Comparison of ENCODE assay signal across 2 cellular contexts in the genomic region with DNA sequence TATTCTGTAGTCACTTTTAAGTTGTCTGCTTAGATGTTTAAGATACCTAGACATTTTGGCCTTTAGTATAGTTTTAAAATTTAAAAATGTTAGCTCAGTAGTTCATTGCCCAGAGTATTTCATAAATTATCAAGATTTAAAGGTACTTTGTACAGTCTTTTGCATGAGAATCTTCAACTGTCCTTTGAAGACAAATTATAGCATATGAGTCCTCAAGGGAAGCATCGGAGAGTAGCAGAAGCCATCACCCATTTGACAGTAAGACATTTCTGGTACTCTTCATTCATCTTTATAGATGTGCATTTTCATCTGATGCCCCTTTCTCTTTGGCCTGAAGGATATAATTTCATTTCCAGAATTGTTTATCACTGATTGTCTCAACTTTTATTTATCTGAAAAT.
TF ChIP-seq lines count a peak whose summit lies in the region.

No MANE protein-coding gene starts in this region.

TF ChIP-seq in GM12878, 131 proteins besides CTCF, POLR2A, EP300 and RAD21:
- no peak for TF ChIP-seq STAT3 (IDR thresholded peaks at IDR 0.05; ENCODE audit: low read depth, low read length)
- TF ChIP-seq, protein P1, sequence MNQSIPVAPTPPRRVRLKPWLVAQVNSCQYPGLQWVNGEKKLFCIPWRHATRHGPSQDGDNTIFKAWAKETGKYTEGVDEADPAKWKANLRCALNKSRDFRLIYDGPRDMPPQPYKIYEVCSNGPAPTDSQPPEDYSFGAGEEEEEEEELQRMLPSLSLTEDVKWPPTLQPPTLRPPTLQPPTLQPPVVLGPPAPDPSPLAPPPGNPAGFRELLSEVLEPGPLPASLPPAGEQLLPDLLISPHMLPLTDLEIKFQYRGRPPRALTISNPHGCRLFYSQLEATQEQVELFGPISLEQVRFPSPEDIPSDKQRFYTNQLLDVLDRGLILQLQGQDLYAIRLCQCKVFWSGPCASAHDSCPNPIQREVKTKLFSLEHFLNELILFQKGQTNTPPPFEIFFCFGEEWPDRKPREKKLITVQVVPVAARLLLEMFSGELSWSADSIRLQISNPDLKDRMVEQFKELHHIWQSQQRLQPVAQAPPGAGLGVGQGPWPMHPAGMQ (IDR thresholded peaks at IDR 0.05; ENCODE audit: borderline replicate concordance) = no peak
- TF ChIP-seq SMAD5 (IDR thresholded peaks at IDR 0.05; ENCODE audit: low read depth) = no peak
- TF ChIP-seq KDM1A (IDR thresholded peaks at IDR 0.05; ENCODE audit: borderline replicate concordance) = no peak
- TF ChIP-seq TCF12 (IDR thresholded peaks at IDR 0.05; ENCODE audit: low read depth, low read length) = no peak

TF ChIP-seq in HepG2, 621 proteins besides CTCF, POLR2A, EP300 and RAD21:
- TF ChIP-seq ZBTB7A (CRISPR knock-in tag; IDR thresholded peaks at IDR 0.05) (no peak), ZNF230 (CRISPR knock-in tag; IDR thresholded peaks at IDR 0.05) (no peak), ZNF468 (CRISPR knock-in tag; IDR thresholded peaks at IDR 0.05) (no peak), ZNF569 (CRISPR knock-in tag; IDR thresholded peaks at IDR 0.05; ENCODE audit: borderline replicate concordance) (no peak), ZBTB21 (CRISPR knock-in tag; IDR thresholded peaks at IDR 0.05) (no peak), ZNF263 (CRISPR knock-in tag; IDR thresholded peaks at IDR 0.05) (no peak), REPIN1 (CRISPR knock-in tag; IDR thresholded peaks at IDR 0.05; ENCODE audit: borderline replicate concordance, low read depth) (no peak)
- TF ChIP-seq, protein P2, sequence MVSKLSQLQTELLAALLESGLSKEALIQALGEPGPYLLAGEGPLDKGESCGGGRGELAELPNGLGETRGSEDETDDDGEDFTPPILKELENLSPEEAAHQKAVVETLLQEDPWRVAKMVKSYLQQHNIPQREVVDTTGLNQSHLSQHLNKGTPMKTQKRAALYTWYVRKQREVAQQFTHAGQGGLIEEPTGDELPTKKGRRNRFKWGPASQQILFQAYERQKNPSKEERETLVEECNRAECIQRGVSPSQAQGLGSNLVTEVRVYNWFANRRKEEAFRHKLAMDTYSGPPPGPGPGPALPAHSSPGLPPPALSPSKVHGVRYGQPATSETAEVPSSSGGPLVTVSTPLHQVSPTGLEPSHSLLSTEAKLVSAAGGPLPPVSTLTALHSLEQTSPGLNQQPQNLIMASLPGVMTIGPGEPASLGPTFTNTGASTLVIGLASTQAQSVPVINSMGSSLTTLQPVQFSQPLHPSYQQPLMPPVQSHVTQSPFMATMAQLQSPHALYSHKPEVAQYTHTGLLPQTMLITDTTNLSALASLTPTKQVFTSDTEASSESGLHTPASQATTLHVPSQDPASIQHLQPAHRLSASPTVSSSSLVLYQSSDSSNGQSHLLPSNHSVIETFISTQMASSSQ (IDR thresholded peaks at IDR 0.05; ENCODE audit: low read depth) = no peak
- TF ChIP-seq, protein P2 (CRISPR knock-in tag; IDR thresholded peaks at IDR 0.05; ENCODE audit: borderline replicate concordance) = no peak
- TF ChIP-seq, protein P3, sequence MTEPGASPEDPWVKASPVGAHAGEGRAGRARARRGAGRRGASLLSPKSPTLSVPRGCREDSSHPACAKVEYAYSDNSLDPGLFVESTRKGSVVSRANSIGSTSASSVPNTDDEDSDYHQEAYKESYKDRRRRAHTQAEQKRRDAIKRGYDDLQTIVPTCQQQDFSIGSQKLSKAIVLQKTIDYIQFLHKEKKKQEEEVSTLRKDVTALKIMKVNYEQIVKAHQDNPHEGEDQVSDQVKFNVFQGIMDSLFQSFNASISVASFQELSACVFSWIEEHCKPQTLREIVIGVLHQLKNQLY (CRISPR knock-in tag; IDR thresholded peaks at IDR 0.05) = no peak
- TF ChIP-seq, protein P4, sequence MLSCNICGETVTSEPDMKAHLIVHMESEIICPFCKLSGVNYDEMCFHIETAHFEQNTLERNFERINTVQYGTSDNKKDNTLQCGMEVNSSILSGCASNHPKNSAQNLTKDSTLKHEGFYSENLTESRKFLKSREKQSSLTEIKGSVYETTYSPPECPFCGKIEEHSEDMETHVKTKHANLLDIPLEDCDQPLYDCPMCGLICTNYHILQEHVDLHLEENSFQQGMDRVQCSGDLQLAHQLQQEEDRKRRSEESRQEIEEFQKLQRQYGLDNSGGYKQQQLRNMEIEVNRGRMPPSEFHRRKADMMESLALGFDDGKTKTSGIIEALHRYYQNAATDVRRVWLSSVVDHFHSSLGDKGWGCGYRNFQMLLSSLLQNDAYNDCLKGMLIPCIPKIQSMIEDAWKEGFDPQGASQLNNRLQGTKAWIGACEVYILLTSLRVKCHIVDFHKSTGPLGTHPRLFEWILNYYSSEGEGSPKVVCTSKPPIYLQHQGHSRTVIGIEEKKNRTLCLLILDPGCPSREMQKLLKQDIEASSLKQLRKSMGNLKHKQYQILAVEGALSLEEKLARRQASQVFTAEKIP (CRISPR knock-in tag; IDR thresholded peaks at IDR 0.05; ENCODE audit: borderline replicate concordance) = no peak
- TF ChIP-seq, protein P5, sequence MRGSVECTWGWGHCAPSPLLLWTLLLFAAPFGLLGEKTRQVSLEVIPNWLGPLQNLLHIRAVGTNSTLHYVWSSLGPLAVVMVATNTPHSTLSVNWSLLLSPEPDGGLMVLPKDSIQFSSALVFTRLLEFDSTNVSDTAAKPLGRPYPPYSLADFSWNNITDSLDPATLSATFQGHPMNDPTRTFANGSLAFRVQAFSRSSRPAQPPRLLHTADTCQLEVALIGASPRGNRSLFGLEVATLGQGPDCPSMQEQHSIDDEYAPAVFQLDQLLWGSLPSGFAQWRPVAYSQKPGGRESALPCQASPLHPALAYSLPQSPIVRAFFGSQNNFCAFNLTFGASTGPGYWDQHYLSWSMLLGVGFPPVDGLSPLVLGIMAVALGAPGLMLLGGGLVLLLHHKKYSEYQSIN (CRISPR knock-in tag; IDR thresholded peaks at IDR 0.05; ENCODE audit: borderline replicate concordance) = no peak
- TF ChIP-seq, protein P6, sequence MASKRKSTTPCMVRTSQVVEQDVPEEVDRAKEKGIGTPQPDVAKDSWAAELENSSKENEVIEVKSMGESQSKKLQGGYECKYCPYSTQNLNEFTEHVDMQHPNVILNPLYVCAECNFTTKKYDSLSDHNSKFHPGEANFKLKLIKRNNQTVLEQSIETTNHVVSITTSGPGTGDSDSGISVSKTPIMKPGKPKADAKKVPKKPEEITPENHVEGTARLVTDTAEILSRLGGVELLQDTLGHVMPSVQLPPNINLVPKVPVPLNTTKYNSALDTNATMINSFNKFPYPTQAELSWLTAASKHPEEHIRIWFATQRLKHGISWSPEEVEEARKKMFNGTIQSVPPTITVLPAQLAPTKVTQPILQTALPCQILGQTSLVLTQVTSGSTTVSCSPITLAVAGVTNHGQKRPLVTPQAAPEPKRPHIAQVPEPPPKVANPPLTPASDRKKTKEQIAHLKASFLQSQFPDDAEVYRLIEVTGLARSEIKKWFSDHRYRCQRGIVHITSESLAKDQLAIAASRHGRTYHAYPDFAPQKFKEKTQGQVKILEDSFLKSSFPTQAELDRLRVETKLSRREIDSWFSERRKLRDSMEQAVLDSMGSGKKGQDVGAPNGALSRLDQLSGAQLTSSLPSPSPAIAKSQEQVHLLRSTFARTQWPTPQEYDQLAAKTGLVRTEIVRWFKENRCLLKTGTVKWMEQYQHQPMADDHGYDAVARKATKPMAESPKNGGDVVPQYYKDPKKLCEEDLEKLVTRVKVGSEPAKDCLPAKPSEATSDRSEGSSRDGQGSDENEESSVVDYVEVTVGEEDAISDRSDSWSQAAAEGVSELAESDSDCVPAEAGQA (IDR thresholded peaks at IDR 0.05; ENCODE audit: low read depth) = no peak
- TF ChIP-seq, protein P6 (CRISPR knock-in tag; IDR thresholded peaks at IDR 0.05; ENCODE audit: borderline replicate concordance) = no peak
- TF ChIP-seq, protein P7, sequence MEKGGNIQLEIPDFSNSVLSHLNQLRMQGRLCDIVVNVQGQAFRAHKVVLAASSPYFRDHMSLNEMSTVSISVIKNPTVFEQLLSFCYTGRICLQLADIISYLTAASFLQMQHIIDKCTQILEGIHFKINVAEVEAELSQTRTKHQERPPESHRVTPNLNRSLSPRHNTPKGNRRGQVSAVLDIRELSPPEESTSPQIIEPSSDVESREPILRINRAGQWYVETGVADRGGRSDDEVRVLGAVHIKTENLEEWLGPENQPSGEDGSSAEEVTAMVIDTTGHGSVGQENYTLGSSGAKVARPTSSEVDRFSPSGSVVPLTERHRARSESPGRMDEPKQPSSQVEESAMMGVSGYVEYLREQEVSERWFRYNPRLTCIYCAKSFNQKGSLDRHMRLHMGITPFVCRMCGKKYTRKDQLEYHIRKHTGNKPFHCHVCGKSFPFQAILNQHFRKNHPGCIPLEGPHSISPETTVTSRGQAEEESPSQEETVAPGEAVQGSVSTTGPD (CRISPR knock-in tag; IDR thresholded peaks at IDR 0.05) = no peak
